12 cellular contexts compared by ENCODE assay signal in genomic region chr14:33791971-33792370, GRCh38.
DNase-seq lines count a peak whose midpoint lies in the region; ATAC-seq and FAIRE-seq lines count a peak whose summit lies in the region.
"Had no signal": no experiment of that assay in that cellular context is flagged by ENCODE, and none has a peak within 500 bp of the region (broad histone marks: within the 10 kb centered on the region; RNA-seq: fewer than 3 reads in every experiment).

No MANE protein-coding gene starts in this region.

- no peak for DNase-seq in GM18507 (ENCODE audit: extremely low spot score, insufficient read length, low read depth)
- DNase-seq in caudate nucleus (lab: John Stamatoyannopoulos, UW), result no peak
- DNase-seq in NCI-H1417 (lab: John Stamatoyannopoulos, UW), result no peak
- DNase-seq in activated naive CD8-positive, alpha-beta T cell treated with anti-CD3 and anti-CD28 coated beads, Interleukin-2, amount 50 U/mL, for 24 hours, result no peak
- DNase-seq in stimulated activated naive CD4-positive, alpha-beta T cell (lab: John Stamatoyannopoulos, UW), result no peak
- DNase-seq in activated effector memory CD4-positive, alpha-beta T cell treated with anti-CD3 and anti-CD28 coated beads, Interleukin-2, amount 50 U/mL, for 16 hours, result no peak

- no peak overlapping the region for H3K4me3 Mint-ChIP-seq in activated naive CD8-positive, alpha-beta T cell treated with anti-CD3 and anti-CD28 coated beads, Interleukin-2, amount 50 U/mL, for 24 hours

- H3K9me3 Mint-ChIP-seq in activated naive CD8-positive, alpha-beta T cell treated with anti-CD3 and anti-CD28 coated beads, Interleukin-2, amount 50 U/mL, for 24 hours, result no peaks in the 10 kb centered on the region

- H3K27ac Mint-ChIP-seq in activated naive CD8-positive, alpha-beta T cell treated with anti-CD3 and anti-CD28 coated beads, Interleukin-2, amount 50 U/mL, for 24 hours, result no peak overlapping the region
- H3K27ac Mint-ChIP-seq: CD14-positive monocyte had no signal

- FAIRE-seq in GM18507 (lab: Jason Lieb, UNC), result peak; percentile 80
- FAIRE-seq: urothelium cell line had no signal

- peaks cover 8% of the 10 kb centered on the region for H3K4me1 Mint-ChIP-seq in activated naive CD8-positive, alpha-beta T cell treated with anti-CD3 and anti-CD28 coated beads, Interleukin-2, amount 50 U/mL, for 24 hours

- H3K27me3 Mint-ChIP-seq in activated naive CD8-positive, alpha-beta T cell treated with anti-CD3 and anti-CD28 coated beads, Interleukin-2, amount 50 U/mL, for 24 hours, result peaks cover 35% of the 10 kb centered on the region

- H3K27ac ChIP-seq in caudate nucleus (ENCODE audit: low read depth, low read length), result peak overlapping the region; percentile 46
- H3K27ac ChIP-seq: adrenal gland, RWPE1 had no signal

- peak; percentile 68 for ATAC-seq in GM19467 (IDR thresholded peaks at IDR 0.05; ENCODE audit: unreplicated experiment)
- ATAC-seq in HG03025 (IDR thresholded peaks at IDR 0.05; ENCODE audit: low FRiP score, unreplicated experiment), result peak; percentile 54
- ATAC-seq in activated naive CD8-positive, alpha-beta T cell treated with anti-CD3 and anti-CD28 coated beads, Interleukin-2, amount 50 U/mL, for 24 hours, result no peak

- no peaks in the 10 kb centered on the region for H3K36me3 Mint-ChIP-seq in activated naive CD8-positive, alpha-beta T cell treated with anti-CD3 and anti-CD28 coated beads, Interleukin-2, amount 50 U/mL, for 24 hours (ENCODE audit: low read depth)
- H3K36me3 Mint-ChIP-seq: CD14-positive monocyte had no signal
